14 cellular contexts compared by ENCODE assay signal in the genomic region with DNA sequence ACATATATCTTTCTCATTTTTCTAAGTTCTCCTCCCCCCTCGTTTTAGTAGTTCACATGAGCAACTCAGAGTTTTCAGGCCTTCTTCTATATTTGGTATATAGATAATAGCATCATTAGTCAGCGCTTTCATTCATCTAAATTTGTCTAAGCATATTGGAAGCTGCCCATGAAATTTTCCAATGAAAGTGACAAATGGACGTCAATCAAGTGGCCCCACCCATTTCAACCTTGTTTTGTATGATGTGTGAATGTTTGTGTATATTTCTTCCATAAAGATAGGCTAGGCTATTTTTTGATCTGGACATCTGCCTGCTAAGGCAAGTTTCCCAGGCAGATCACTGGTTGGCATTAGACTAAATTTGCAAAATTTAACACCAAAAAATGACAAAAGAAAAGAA.
DNase-seq lines count a peak whose midpoint lies in the region; ATAC-seq and TF ChIP-seq lines count a peak whose summit lies in the region.
"Had no signal": no experiment of that assay in that cellular context is flagged by ENCODE, and none has a peak within 500 bp of the region (broad histone marks: within the 10 kb centered on the region; RNA-seq: fewer than 3 reads in every experiment).

No MANE protein-coding gene starts in this region.

- H3K27me3 ChIP-seq in heart right ventricle = no peaks in the 10 kb centered on the region

- H3K27ac ChIP-seq in heart right ventricle = peak overlapping the region in 7 of 10 donors; percentile 6 to 85 (median 80)
- H3K27ac ChIP-seq: lower lobe of right lung had no signal

- H3K27me3 Mint-ChIP-seq in type B pancreatic cell = no peaks in the 10 kb centered on the region
- H3K27me3 Mint-ChIP-seq: activated CD4-positive, alpha-beta T cell treated with anti-CD3 and anti-CD28 coated beads for 36 hours had no signal

- H3K9me3 Mint-ChIP-seq in type B pancreatic cell = no peaks in the 10 kb centered on the region
- H3K9me3 Mint-ChIP-seq: activated T-cell treated with anti-CD3 and anti-CD28 coated beads, Interleukin-2, amount 50 U/mL, for 4 hours; stimulated activated effector memory CD8-positive, alpha-beta T cell treated with anti-CD3 and anti-CD28 coated beads, Interleukin-12 subunit alpha, Interleukin-12 subunit beta, amount 100 ng/mL, for 72 hours had no signal

- TF ChIP-seq POLR2A in erythroblast (IDR thresholded peaks at IDR 0.05; ENCODE audit: low read length) = no peak

- TF ChIP-seq CTCF in heart right ventricle (IDR thresholded peaks at IDR 0.05) (no peak), type B pancreatic cell (conservative IDR thresholded peaks at IDR 0.05) (no peak)

- H3K36me3 Mint-ChIP-seq in type B pancreatic cell = no peaks in the 10 kb centered on the region
- H3K36me3 Mint-ChIP-seq: stimulated activated effector memory CD8-positive, alpha-beta T cell treated with anti-CD3 and anti-CD28 coated beads, Interleukin-12 subunit alpha, Interleukin-12 subunit beta, amount 100 ng/mL, for 72 hours had no signal

- intact Hi-C loops in heart right ventricle (cut with DNase I) (loop anchor here (5.0 to 10.0 kb wide), 11 partner anchors 68 to 430 kb away; a partner anchor contains a TSS), cardiac septum (cut with DNase I) (loop anchor here (5.0 kb wide), 2 partner anchors 307 to 428 kb away; no protein-coding TSS in a partner anchor)

- ATAC-seq in heart right ventricle = no peak
- ATAC-seq: activated CD4-positive, alpha-beta T cell treated with anti-CD3 and anti-CD28 coated beads for 36 hours; activated T-cell treated with anti-CD3 and anti-CD28 coated beads, Interleukin-2, amount 50 U/mL, for 4 hours; lower lobe of right lung; stimulated activated effector memory CD8-positive, alpha-beta T cell treated with anti-CD3 and anti-CD28 coated beads, Interleukin-12 subunit alpha, Interleukin-12 subunit beta, amount 100 ng/mL, for 72 hours had no signal

- H3K4me3 ChIP-seq in heart right ventricle = no peak overlapping the region
- H3K4me3 ChIP-seq: lower lobe of right lung had no signal

- WGBS in heart right ventricle, 2 donors = 29 to 39% methylated on average over 3 of the region's 3 CpGs

- DNase-seq in heart right ventricle (no peak), cardiac septum (ENCODE audit: low spot score) (no peak), NCI-H748 (lab: John Stamatoyannopoulos, UW; ENCODE audit: unreplicated experiment) (peak; percentile 72), erythroblast (lab: John Stamatoyannopoulos, UW) (peak; percentile 60 to 61), type B pancreatic cell (ENCODE audit: extremely low spot score, unreplicated experiment) (no peak), NCI-H1048 (lab: John Stamatoyannopoulos, UW) (no peak), NCI-H128 (lab: John Stamatoyannopoulos, UW; ENCODE audit: unreplicated experiment) (no peak), ureter (ENCODE audit: low spot score) (no peak)
- DNase-seq: activated CD4-positive, alpha-beta T cell treated with anti-CD3 and anti-CD28 coated beads for 36 hours; activated T-cell treated with anti-CD3 and anti-CD28 coated beads, Interleukin-2, amount 50 U/mL, for 4 hours; amniotic stem cell; lower lobe of right lung; stimulated activated CD4-positive, alpha-beta T cell treated with anti-CD3 and anti-CD28 coated beads, Interleukin-2, amount 100 ng/mL, for 24 hours had no signal

- H3K4me1 Mint-ChIP-seq in type B pancreatic cell (ENCODE audit: unreplicated experiment) = peaks cover 54% of the 10 kb centered on the region

- H3K27ac Mint-ChIP-seq in type B pancreatic cell = peak overlapping the region; percentile 52
- H3K27ac Mint-ChIP-seq: activated CD4-positive, alpha-beta T cell treated with anti-CD3 and anti-CD28 coated beads for 36 hours; stimulated activated effector memory CD8-positive, alpha-beta T cell treated with anti-CD3 and anti-CD28 coated beads, Interleukin-12 subunit alpha, Interleukin-12 subunit beta, amount 100 ng/mL, for 72 hours had no signal

- H3K4me3 Mint-ChIP-seq in type B pancreatic cell = peak overlapping the region; percentile 40
- H3K4me3 Mint-ChIP-seq: activated CD4-positive, alpha-beta T cell treated with anti-CD3 and anti-CD28 coated beads for 36 hours; activated T-cell treated with anti-CD3 and anti-CD28 coated beads, Interleukin-2, amount 50 U/mL, for 4 hours; stimulated activated effector memory CD8-positive, alpha-beta T cell treated with anti-CD3 and anti-CD28 coated beads, Interleukin-12 subunit alpha, Interleukin-12 subunit beta, amount 100 ng/mL, for 72 hours had no signal

- no peaks in the 10 kb centered on the region for H3K9me3 ChIP-seq in heart right ventricle
- H3K9me3 ChIP-seq: lower lobe of right lung had no signal

- no peaks in the 10 kb centered on the region for H3K36me3 ChIP-seq in heart right ventricle
- H3K36me3 ChIP-seq: lower lobe of right lung had no signal

- H3K4me1 ChIP-seq in heart right ventricle = peaks cover 12 to 72% (median 44%) of the 10 kb centered on the region in 9 donors

Comparison
In these comparisons a context has a peak if more than half of its experiments do, and no peak if none do; other contexts are left out.
1. DNase-seq: peak in NCI-H748 (single experiment) and erythroblast (2 of 2); none in heart right ventricle (0 of 2), cardiac septum (single experiment), type B pancreatic cell (single experiment), NCI-H1048 (single experiment), NCI-H128 (single experiment) and ureter (single experiment).